9 cellular contexts compared by ENCODE assay signal in genomic region chr1:109655624-109656519, GRCh38. TPM values are rescaled to one million over a fixed set of nuclear protein-coding genes. Genes with fewer than 3 reads are reported as not detected.
DNase-seq lines count a peak whose midpoint lies in the region; ATAC-seq and TF ChIP-seq lines count a peak whose summit lies in the region.
"Had no signal": no experiment of that assay in that cellular context is flagged by ENCODE, and none has a peak within 500 bp of the region (broad histone marks: within the 10 kb centered on the region; RNA-seq: fewer than 3 reads in every experiment).

Gene GSTM4, plus strand, starts transcription at chr1:109656099. Its CDS starts 291 bp downstream, at chr1:109656390.

- TF ChIP-seq CTCF in kidney epithelial cell (IDR thresholded peaks at IDR 0.05; ENCODE audit: insufficient read depth, low read length, poor library complexity, severe bottlenecking): no peak

- peak within 1 kb of the TSS; percentile 93 for H3K4me3 Mint-ChIP-seq in central memory CD8-positive, alpha-beta T cell

- peaks cover 14% of the 10 kb centered on the region for H3K27me3 Mint-ChIP-seq in central memory CD8-positive, alpha-beta T cell

- DNase-seq in NCI-H2107 treated with DMSO at 0.1 percent for 48 hours (lab: John Stamatoyannopoulos, UW; ENCODE audit: unreplicated experiment) (peak; percentile 26), NCI-H2107 (lab: John Stamatoyannopoulos, UW) (no peak), NCI-H2227 (lab: John Stamatoyannopoulos, UW; ENCODE audit: unreplicated experiment) (peak; percentile 77), kidney epithelial cell (ENCODE audit: low read depth) (no peak)
- no peak for DNase-seq in central memory CD8-positive, alpha-beta T cell (ENCODE audit: low spot score in 2 of 2)
- DNase-seq in stimulated activated CD4-positive, alpha-beta T cell treated with anti-CD3 and anti-CD28 coated beads, Interleukin-15, amount 100 ng/mL, for 1 hour (ENCODE audit: low read depth in 1 of 2, low spot score in 1 of 2): peak; percentile 25 to 48
- DNase-seq: DND-41 had no signal

- peaks cover 8% of the 10 kb centered on the region for H3K36me3 Mint-ChIP-seq in central memory CD8-positive, alpha-beta T cell (ENCODE audit: insufficient read depth)

- H3K4me3 ChIP-seq in kidney epithelial cell (ENCODE audit: low read depth, low read length): peak within 1 kb of the TSS; percentile 69

- peak within 1 kb of the TSS; percentile 90 for H3K27ac Mint-ChIP-seq in central memory CD8-positive, alpha-beta T cell (ENCODE audit: low read depth)

- H3K27me3 ChIP-seq in kidney epithelial cell (ENCODE audit: control insufficient read depth, insufficient read depth, low read length): no peaks in the 10 kb centered on the region

- H3K36me3 ChIP-seq in kidney epithelial cell (ENCODE audit: control insufficient read depth, insufficient read depth, low read length): no peaks in the 10 kb centered on the region

- ATAC-seq in HG02852 (IDR thresholded peaks at IDR 0.05; ENCODE audit: unreplicated experiment): peak; percentile 90
- peak; percentile 87 to 92 for ATAC-seq in activated CD4-positive, CD25-positive, alpha-beta regulatory T cell treated with anti-CD3 and anti-CD28 coated beads, Interleukin-2, amount 50 U/mL, for 24 hours
- peak; percentile 72 for ATAC-seq in central memory CD8-positive, alpha-beta T cell (replicated peaks; ENCODE audit: extremely low read depth, poor library complexity, severe bottlenecking)

- H3K9me3 Mint-ChIP-seq in central memory CD8-positive, alpha-beta T cell: no peaks in the 10 kb centered on the region

- peaks cover 11% of the 10 kb centered on the region for H3K4me1 Mint-ChIP-seq in central memory CD8-positive, alpha-beta T cell

RNA-seq across cellular contexts. Expression of gene GSTM4, which starts in this region (rescaled TPM):
- 12.7 and 16.2 TPM in 2 replicates for total RNA-seq in kidney epithelial cell

Comparison
In these comparisons a context has a peak if more than half of its experiments do, and no peak if none do; other contexts are left out.
1. DNase-seq: peak in NCI-H2107 treated with DMSO at 0.1 percent for 48 hours (single experiment), NCI-H2227 (single experiment) and stimulated activated CD4-positive, alpha-beta T cell treated with anti-CD3 and anti-CD28 coated beads, Interleukin-15, amount 100 ng/mL, for 1 hour (2 of 2); none in NCI-H2107 (single experiment), central memory CD8-positive, alpha-beta T cell (0 of 2) and kidney epithelial cell (single experiment).
2. Peak in every context shown above with its lines, with median percentiles within 50 percentile points of each other: ATAC-seq.